ENCODE assay signal across 10 cellular contexts in genomic region chr1:218499021-218499691, GRCh38.
DNase-seq lines count a peak whose midpoint lies in the region; ATAC-seq, FAIRE-seq and TF ChIP-seq lines count a peak whose summit lies in the region.
"Had no signal": no experiment of that assay in that cellular context is flagged by ENCODE, and none has a peak within 500 bp of the region (broad histone marks: within the 10 kb centered on the region; RNA-seq: fewer than 3 reads in every experiment).

No MANE protein-coding gene starts in this region.

- no peaks in the 10 kb centered on the region for H3K36me3 ChIP-seq in astrocyte (ENCODE audit: insufficient read depth, low read length)
- H3K36me3 ChIP-seq in hepatocyte (replicated peaks; ENCODE audit: insufficient read depth, low read depth): no peaks in the 10 kb centered on the region
- H3K36me3 ChIP-seq in thoracic aorta: no peaks in the 10 kb centered on the region

- H3K4me1 ChIP-seq in astrocyte (ENCODE audit: insufficient read depth, low read length) (peaks cover 40% of the 10 kb centered on the region), hepatocyte (ENCODE audit: insufficient read depth) (peaks cover 3% of the 10 kb centered on the region), thoracic aorta (ENCODE audit: control insufficient read depth in 1 of 2, low read depth in 2 of 2) (peaks cover 28 to 48% of the 10 kb centered on the region in 2 donors)

- H3K4me3 Mint-ChIP-seq in astrocyte (ENCODE audit: unreplicated experiment): peak overlapping the region; percentile 61
- H3K4me3 Mint-ChIP-seq: T-helper 17 cell had no signal

- peaks cover 59% of the 10 kb centered on the region for H3K4me1 Mint-ChIP-seq in astrocyte (ENCODE audit: low read depth, unreplicated experiment)

- H3K36me3 Mint-ChIP-seq in astrocyte (ENCODE audit: low read depth, unreplicated experiment): no peaks in the 10 kb centered on the region

- H3K27me3 ChIP-seq in astrocyte (ENCODE audit: insufficient read depth, low read length) (no peaks in the 10 kb centered on the region), hepatocyte (no peaks in the 10 kb centered on the region), thoracic aorta (replicated peaks; ENCODE audit: insufficient read depth) (no peaks in the 10 kb centered on the region)

- no peak for TF ChIP-seq CTCF in astrocyte (IDR thresholded peaks at IDR 0.05; ENCODE audit: insufficient read depth, low read depth, low read length)
- no peak for TF ChIP-seq CTCF in hepatocyte (IDR thresholded peaks at IDR 0.05; ENCODE audit: poor library complexity)
- no peak for TF ChIP-seq CTCF in thoracic aorta (IDR thresholded peaks at IDR 0.05)

- FAIRE-seq in astrocyte (lab: Jason Lieb, UNC): peak; percentile 95

- no peaks in the 10 kb centered on the region for H3K9me2 ChIP-seq in hepatocyte (replicated peaks; ENCODE audit: insufficient read depth)

- H2AFZ ChIP-seq in astrocyte (ENCODE audit: low read depth, low read length): no peak overlapping the region
- peak overlapping the region; percentile 83 for H2AFZ ChIP-seq in hepatocyte

- no peaks in the 10 kb centered on the region for H3K79me2 ChIP-seq in astrocyte (ENCODE audit: insufficient read depth, low read length)
- no peaks in the 10 kb centered on the region for H3K79me2 ChIP-seq in hepatocyte

- no peaks in the 10 kb centered on the region for H3K27me3 Mint-ChIP-seq in astrocyte (ENCODE audit: low read depth, unreplicated experiment)

- no peaks in the 10 kb centered on the region for H3K9me3 ChIP-seq in astrocyte (ENCODE audit: insufficient read depth, low read depth, low read length)
- no peaks in the 10 kb centered on the region for H3K9me3 ChIP-seq in hepatocyte (ENCODE audit: low read depth)
- H3K9me3 ChIP-seq in thoracic aorta: no peaks in the 10 kb centered on the region

- ATAC-seq in thoracic aorta (ENCODE audit: insufficient number of reproducible peaks, low FRiP score, low read depth): no peak
- ATAC-seq in HG02571 (IDR thresholded peaks at IDR 0.05; ENCODE audit: unreplicated experiment): no peak
- ATAC-seq: T-helper 17 cell had no signal

- H3K27ac ChIP-seq in astrocyte (ENCODE audit: low read depth, low read length): peak overlapping the region; percentile 100
- H3K27ac ChIP-seq in hepatocyte: peak overlapping the region; percentile 80
- H3K27ac ChIP-seq in thoracic aorta: peak overlapping the region; percentile 64 to 76

- DNase-seq in HT-29 (ENCODE audit: low spot score): peak; percentile 14
- DNase-seq in astrocyte (ENCODE audit: low read depth): peak; percentile 98
- DNase-seq in hepatocyte (ENCODE audit: low spot score): peak; percentile 17
- no peak for DNase-seq in thoracic aorta (ENCODE audit: low spot score)
- DNase-seq in NCI-H146 (lab: John Stamatoyannopoulos, UW): no peak
- no peak for DNase-seq in NCI-H2227 treated with DMSO at 0.1 percent for 48 hours (lab: John Stamatoyannopoulos, UW)
- DNase-seq in effector CD8-positive, alpha-beta T cell (lab: John Stamatoyannopoulos, UW): no peak
- DNase-seq: cortex of kidney, T-helper 17 cell had no signal

- H4K20me1 ChIP-seq in astrocyte (ENCODE audit: insufficient read depth, low read length) (no peaks in the 10 kb centered on the region), hepatocyte (ENCODE audit: insufficient read depth, poor library complexity, severe bottlenecking) (no peaks in the 10 kb centered on the region)

- peak overlapping the region; percentile 93 for H3K9ac ChIP-seq in astrocyte (ENCODE audit: low read length)

- WGBS in hepatocyte (ENCODE audit: low lambda C conversion rate, missing lambda C conversion rate): 52% methylated on average over 4 of the region's 4 CpGs

- H3K9me3 Mint-ChIP-seq in astrocyte (ENCODE audit: unreplicated experiment): peaks cover 2% of the 10 kb centered on the region

- H3K27ac Mint-ChIP-seq in astrocyte (ENCODE audit: unreplicated experiment): peak overlapping the region; percentile 100
- H3K27ac Mint-ChIP-seq: T-helper 17 cell had no signal

- H3K4me2 ChIP-seq in astrocyte (ENCODE audit: low read length) (peak overlapping the region; percentile 83), hepatocyte (peak overlapping the region; percentile 69)

- H3K4me3 ChIP-seq in astrocyte (ENCODE audit: insufficient read depth, low read depth, low read length): peak overlapping the region; percentile 57
- H3K4me3 ChIP-seq in hepatocyte: no peak overlapping the region
- H3K4me3 ChIP-seq in thoracic aorta: peak overlapping the region; percentile 67

Comparison
In these comparisons a context has a peak if more than half of its experiments do, and no peak if none do; other contexts are left out.
1. DNase-seq: peak in HT-29 (single experiment), astrocyte (single experiment) and hepatocyte (single experiment); none in thoracic aorta (single experiment), NCI-H146 (single experiment), NCI-H2227 treated with DMSO at 0.1 percent for 48 hours (single experiment) and effector CD8-positive, alpha-beta T cell (single experiment).
2. Peak in every context shown above with its lines, with median percentiles within 50 percentile points of each other: H3K27ac ChIP-seq.